ENCODE assay signal across 10 cellular contexts in the genomic region with DNA sequence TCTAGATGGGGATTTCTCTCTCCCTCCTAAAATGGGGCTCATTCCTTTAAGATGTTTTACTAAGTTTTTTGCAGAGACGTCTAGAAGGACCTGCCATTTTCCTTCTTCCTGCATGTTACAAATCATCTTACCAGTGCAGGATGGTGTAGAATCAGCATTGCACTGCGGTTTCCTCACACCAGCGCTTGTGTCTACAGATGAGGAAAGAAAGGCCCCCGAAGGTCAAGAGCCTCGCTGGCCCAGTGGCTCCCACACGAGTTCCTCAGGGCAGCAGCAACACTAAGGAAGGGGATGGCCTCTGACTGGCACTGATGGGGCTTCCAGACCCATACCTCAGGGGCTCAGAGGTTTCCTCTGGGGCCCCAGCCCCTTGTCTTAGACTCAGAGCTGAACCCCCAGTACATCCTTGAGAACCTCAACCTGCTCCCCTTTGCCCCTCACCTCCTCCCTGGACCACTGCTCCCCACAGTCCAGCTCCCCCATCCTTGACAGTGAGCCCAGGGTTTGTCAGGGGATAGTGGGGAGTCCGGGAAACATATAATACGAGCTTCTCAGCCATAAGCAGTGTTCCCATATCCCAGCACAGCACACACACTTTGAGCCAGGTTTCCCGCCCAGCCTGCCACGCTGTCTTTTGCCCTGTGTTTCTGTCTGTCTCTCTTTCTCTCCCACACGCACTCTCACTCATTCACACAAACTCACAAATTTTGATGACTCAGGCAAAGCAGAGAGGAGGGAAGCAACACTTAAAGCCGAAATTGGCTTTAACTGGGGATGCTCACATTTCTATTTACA. TPM values are rescaled to one million over a fixed set of nuclear protein-coding genes. Genes with fewer than 3 reads are reported as not detected.
A peak's percentile ranks its signal among the peaks of the same experiment; 100 is the strongest.
DNase-seq lines count a peak whose midpoint lies in the region; ATAC-seq and TF ChIP-seq lines count a peak whose summit lies in the region.
"Had no signal": no experiment of that assay in that cellular context is flagged by ENCODE, and none has a peak within 500 bp of the region (broad histone marks: within the 10 kb centered on the region; RNA-seq: fewer than 3 reads in every experiment).

No MANE protein-coding gene starts in this region.

- peak; percentile 53 for DNase-seq in activated CD4-positive, alpha-beta T cell treated with anti-CD3 and anti-CD28 coated beads for 36 hours
- no peak for DNase-seq in activated CD4-positive, alpha-beta T cell treated with anti-CD3 and anti-CD28 coated beads, Interleukin-2, amount 50 U/mL, for 4 hours
- peak; percentile 87 to 93 for DNase-seq in NCI-H526 (lab: John Stamatoyannopoulos, UW)
- no peak for DNase-seq in chondrocyte (ENCODE audit: low spot score)
- no peak for DNase-seq in smooth muscle cell (lab: John Stamatoyannopoulos, UW; ENCODE audit: unreplicated experiment)
- DNase-seq in DMS53 (lab: John Stamatoyannopoulos, UW), result no peak
- no peak for DNase-seq in stimulated activated naive CD4-positive, alpha-beta T cell treated with Interleukin-2 at 50 U/mL for 16 hours (lab: John Stamatoyannopoulos, UW)
- DNase-seq: ACHN, NCI-H2081 had no signal

- H2AFZ ChIP-seq in smooth muscle cell (ENCODE audit: low read depth), result peak overlapping the region; percentile 80

- H3F3A ChIP-seq in smooth muscle cell (ENCODE audit: low read depth), result no peaks in the 10 kb centered on the region

- no peak overlapping the region for H3K4me3 ChIP-seq in smooth muscle cell

- no peak overlapping the region for H3K4me2 ChIP-seq in smooth muscle cell

- no peaks in the 10 kb centered on the region for H3K9me3 ChIP-seq in smooth muscle cell (replicated peaks; ENCODE audit: low read depth)

- no peak overlapping the region for H3K9ac ChIP-seq in smooth muscle cell (ENCODE audit: low read depth)

- H3K27me3 ChIP-seq in smooth muscle cell (ENCODE audit: low read depth), result no peaks in the 10 kb centered on the region

- peak; percentile 8 for ATAC-seq in activated CD4-positive, alpha-beta T cell treated with anti-CD3 and anti-CD28 coated beads for 36 hours
- no peak for ATAC-seq in HG03097 (IDR thresholded peaks at IDR 0.05; ENCODE audit: low FRiP score, unreplicated experiment)

- no peaks in the 10 kb centered on the region for H4K20me1 ChIP-seq in smooth muscle cell (ENCODE audit: low read depth)

- H3K27ac ChIP-seq in smooth muscle cell (ENCODE audit: low read depth), result no peak overlapping the region

- H3K36me3 ChIP-seq in smooth muscle cell (ENCODE audit: low read depth), result no peaks in the 10 kb centered on the region

- WGBS in smooth muscle cell (ENCODE audit: low lambda C conversion rate), result 68% methylated on average over 12 of the region's 12 CpGs

- H3K27me3 Mint-ChIP-seq in activated CD4-positive, alpha-beta T cell treated with anti-CD3 and anti-CD28 coated beads for 36 hours, result no peaks in the 10 kb centered on the region
- no peaks in the 10 kb centered on the region for H3K27me3 Mint-ChIP-seq in chondrocyte (ENCODE audit: low read depth)

- POLR2A ChIA-PET in activated CD4-positive, alpha-beta T cell treated with anti-CD3 and anti-CD28 coated beads for 36 hours (lab: Charles Lee), result interaction anchor here (0.9 kb wide), 2 partner anchors 23 to 30 kb away, joined by 3 to 4 read pairs; no protein-coding TSS in a partner anchor

- no peaks in the 10 kb centered on the region for H3K9me3 Mint-ChIP-seq in activated CD4-positive, alpha-beta T cell treated with anti-CD3 and anti-CD28 coated beads for 36 hours (ENCODE audit: low read depth)
- no peaks in the 10 kb centered on the region for H3K9me3 Mint-ChIP-seq in chondrocyte (ENCODE audit: low read depth)

- CTCF ChIA-PET in activated CD4-positive, alpha-beta T cell treated with anti-CD3 and anti-CD28 coated beads for 36 hours (lab: Charles Lee), result interaction anchor here (1.3 to 6.6 kb wide), 2 partner anchors 25 to 32 kb away, joined by 3 to 62 read pairs; no protein-coding TSS in a partner anchor

- H3K4me3 Mint-ChIP-seq in activated CD4-positive, alpha-beta T cell treated with anti-CD3 and anti-CD28 coated beads for 36 hours, result peak overlapping the region; percentile 37
- no peak overlapping the region for H3K4me3 Mint-ChIP-seq in chondrocyte (ENCODE audit: unreplicated experiment)

- no peaks in the 10 kb centered on the region for H3K79me2 ChIP-seq in smooth muscle cell (ENCODE audit: low read depth)

- H3K27ac Mint-ChIP-seq in activated CD4-positive, alpha-beta T cell treated with anti-CD3 and anti-CD28 coated beads for 36 hours, result peak overlapping the region; percentile 93
- H3K27ac Mint-ChIP-seq in chondrocyte (ENCODE audit: unreplicated experiment), result peak overlapping the region; percentile 1

- peaks cover 60% of the 10 kb centered on the region for H3K4me1 Mint-ChIP-seq in activated CD4-positive, alpha-beta T cell treated with anti-CD3 and anti-CD28 coated beads for 36 hours
- H3K4me1 Mint-ChIP-seq in chondrocyte (ENCODE audit: low read depth), result peaks cover 10% of the 10 kb centered on the region

- TF ChIP-seq CTCF in chondrocyte (IDR thresholded peaks at IDR 0.05) (no peak), smooth muscle cell (IDR thresholded peaks at IDR 0.05; ENCODE audit: borderline replicate concordance, insufficient read depth, poor library complexity, severe bottlenecking) (no peak)

- H3K4me1 ChIP-seq in smooth muscle cell (ENCODE audit: low read depth), result no peaks in the 10 kb centered on the region

- intact Hi-C loops in activated CD4-positive, alpha-beta T cell treated with anti-CD3 and anti-CD28 coated beads for 36 hours (cut with DNase I, micrococcal nuclease), result no loop called here

- peaks cover 3% of the 10 kb centered on the region for H3K36me3 Mint-ChIP-seq in activated CD4-positive, alpha-beta T cell treated with anti-CD3 and anti-CD28 coated beads for 36 hours (ENCODE audit: low read depth)
- peaks cover 2% of the 10 kb centered on the region for H3K36me3 Mint-ChIP-seq in chondrocyte (ENCODE audit: low read depth)

RNA-seq across cellular contexts. Expression of a gene that starts 29.4 kb away (rescaled TPM):
- 10 to 100 TPM; 74.4 to 77.7 TPM for total RNA-seq in activated CD4-positive, alpha-beta T cell treated with anti-CD3 and anti-CD28 coated beads for 36 hours
- total RNA-seq in chondrocyte (95.8 to 103 TPM (median 98.3 TPM) in 3 replicates), smooth muscle cell (7.1 and 8.2 TPM in 2 replicates)
- polyA plus RNA-seq in smooth muscle cell, result 25.8 and 29.4 TPM in 2 replicates

Comparison
In these comparisons a context has a peak if more than half of its experiments do, and no peak if none do; other contexts are left out.
1. DNase-seq: peak in activated CD4-positive, alpha-beta T cell treated with anti-CD3 and anti-CD28 coated beads for 36 hours (single experiment) and NCI-H526 (2 of 2); none in activated CD4-positive, alpha-beta T cell treated with anti-CD3 and anti-CD28 coated beads, Interleukin-2, amount 50 U/mL, for 4 hours (0 of 2), chondrocyte (single experiment), smooth muscle cell (single experiment), DMS53 (single experiment) and stimulated activated naive CD4-positive, alpha-beta T cell treated with Interleukin-2 at 50 U/mL for 16 hours (single experiment).